26 cellular contexts compared by ENCODE assay signal in the genomic region with DNA sequence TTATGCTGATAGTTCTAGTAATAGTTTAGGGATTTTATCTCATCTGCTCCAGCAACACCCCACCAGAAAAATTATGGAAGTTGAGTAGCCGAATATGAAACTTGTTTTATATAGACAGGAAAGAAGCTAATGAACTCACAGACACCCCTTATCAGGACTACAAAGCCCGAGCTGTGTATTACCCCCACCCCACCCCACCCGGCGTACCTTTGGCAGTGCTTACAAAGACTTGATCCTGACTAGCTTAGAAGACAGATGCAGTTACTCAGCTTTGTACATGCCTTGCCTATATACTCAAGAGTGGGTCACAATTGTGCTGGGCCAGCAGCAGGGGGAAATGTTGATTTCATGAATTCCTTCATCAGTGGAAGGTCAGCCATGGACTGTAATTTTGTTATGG. TPM values are rescaled to one million over a fixed set of nuclear protein-coding genes. Genes with fewer than 3 reads are reported as not detected.
DNase-seq lines count a peak whose midpoint lies in the region; ATAC-seq and TF ChIP-seq lines count a peak whose summit lies in the region.
"Had no signal": no experiment of that assay in that cellular context is flagged by ENCODE, and none has a peak within 500 bp of the region (broad histone marks: within the 10 kb centered on the region; RNA-seq: fewer than 3 reads in every experiment).

No MANE protein-coding gene starts in this region.

- H3K4me3 ChIP-seq in fibroblast of villous mesenchyme (ENCODE audit: low read depth, low read length) (no peak overlapping the region), WERI-Rb-1 (ENCODE audit: low read depth, low read length) (no peak overlapping the region)
- H3K4me3 ChIP-seq: colonic mucosa, GM23338, psoas muscle had no signal

- H3K4me3 Mint-ChIP-seq in activated naive CD8-positive, alpha-beta T cell, result no peak overlapping the region
- no peak overlapping the region for H3K4me3 Mint-ChIP-seq in activated naive CD8-positive, alpha-beta T cell treated with anti-CD3 and anti-CD28 coated beads, Interleukin-2, amount 50 U/mL, for 24 hours
- H3K4me3 Mint-ChIP-seq in naive thymus-derived CD8-positive, alpha-beta T cell, result peak overlapping the region in 4 of 10 donors; percentile 14 to 37 (median 18)
- H3K4me3 Mint-ChIP-seq: activated CD4-positive, alpha-beta T cell treated with anti-CD3 and anti-CD28 coated beads, Interleukin-2, amount 10 ng/mL, durations not matched to agents 24 days and 14 days; effector memory CD8-positive, alpha-beta T cell; GM23338 had no signal

- H3K9me3 ChIP-seq in WERI-Rb-1 (ENCODE audit: severe bottlenecking), result no peaks in the 10 kb centered on the region
- H3K9me3 ChIP-seq: BE2C, colonic mucosa, psoas muscle had no signal

- POLR2A ChIA-PET in naive thymus-derived CD8-positive, alpha-beta T cell (lab: Charles Lee), result interaction anchor here (0.7 to 1.4 kb wide), 4 partner anchors 14 to 62 kb away, joined by 3 to 9 read pairs (median 3); no protein-coding TSS in a partner anchor

- H3K4me1 Mint-ChIP-seq in activated naive CD8-positive, alpha-beta T cell (ENCODE audit: low read depth), result peaks cover 42% of the 10 kb centered on the region
- H3K4me1 Mint-ChIP-seq in activated naive CD8-positive, alpha-beta T cell treated with anti-CD3 and anti-CD28 coated beads, Interleukin-2, amount 50 U/mL, for 24 hours, result peaks cover 21% of the 10 kb centered on the region
- H3K4me1 Mint-ChIP-seq in naive thymus-derived CD8-positive, alpha-beta T cell, result peaks cover 18 to 35% (median 31%) of the 10 kb centered on the region in 4 donors
- H3K4me1 Mint-ChIP-seq: GM23338 had no signal

- H3K27ac Mint-ChIP-seq in activated naive CD8-positive, alpha-beta T cell, result peak overlapping the region; percentile 41
- H3K27ac Mint-ChIP-seq in activated naive CD8-positive, alpha-beta T cell treated with anti-CD3 and anti-CD28 coated beads, Interleukin-2, amount 50 U/mL, for 24 hours, result no peak overlapping the region
- H3K27ac Mint-ChIP-seq in naive thymus-derived CD8-positive, alpha-beta T cell, result peak overlapping the region in 9 of 10 donors; percentile 38 to 86 (median 61)
- H3K27ac Mint-ChIP-seq: activated CD4-positive, alpha-beta T cell treated with anti-CD3 and anti-CD28 coated beads, Interleukin-2, amount 10 ng/mL, durations not matched to agents 24 days and 14 days; effector memory CD8-positive, alpha-beta T cell; GM23338 had no signal

- TF ChIP-seq CTCF in fibroblast of villous mesenchyme (IDR thresholded peaks at IDR 0.05; ENCODE audit: insufficient read depth, low read depth, low read length) (no peak), WERI-Rb-1 (IDR thresholded peaks at IDR 0.05; ENCODE audit: low read depth, low read length) (no peak)

- no peaks in the 10 kb centered on the region for H3K9me3 Mint-ChIP-seq in activated naive CD8-positive, alpha-beta T cell (ENCODE audit: low read depth)
- no peaks in the 10 kb centered on the region for H3K9me3 Mint-ChIP-seq in activated naive CD8-positive, alpha-beta T cell treated with anti-CD3 and anti-CD28 coated beads, Interleukin-2, amount 50 U/mL, for 24 hours
- H3K9me3 Mint-ChIP-seq in naive thymus-derived CD8-positive, alpha-beta T cell, result no peaks in the 10 kb centered on the region
- H3K9me3 Mint-ChIP-seq: activated CD4-positive, alpha-beta T cell treated with anti-CD3 and anti-CD28 coated beads, Interleukin-2, amount 10 ng/mL, durations not matched to agents 24 days and 14 days; effector memory CD8-positive, alpha-beta T cell; GM23338 had no signal

- no peaks in the 10 kb centered on the region for H3K36me3 ChIP-seq in WERI-Rb-1
- H3K36me3 ChIP-seq: brain microvascular endothelial cell, colonic mucosa had no signal

- no peaks in the 10 kb centered on the region for H3K27me3 Mint-ChIP-seq in activated naive CD8-positive, alpha-beta T cell
- H3K27me3 Mint-ChIP-seq in activated naive CD8-positive, alpha-beta T cell treated with anti-CD3 and anti-CD28 coated beads, Interleukin-2, amount 50 U/mL, for 24 hours, result no peaks in the 10 kb centered on the region
- no peaks in the 10 kb centered on the region for H3K27me3 Mint-ChIP-seq in naive thymus-derived CD8-positive, alpha-beta T cell
- H3K27me3 Mint-ChIP-seq: activated CD4-positive, alpha-beta T cell treated with anti-CD3 and anti-CD28 coated beads, Interleukin-2, amount 10 ng/mL, durations not matched to agents 24 days and 14 days; effector memory CD8-positive, alpha-beta T cell had no signal

- no peak overlapping the region for H3K27ac ChIP-seq in WERI-Rb-1
- H3K27ac ChIP-seq: brain microvascular endothelial cell, colonic mucosa, psoas muscle had no signal

- no peak for DNase-seq in activated naive CD8-positive, alpha-beta T cell treated with anti-CD3 and anti-CD28 coated beads, Interleukin-2, amount 50 U/mL, for 24 hours
- peak; percentile 9 for DNase-seq in fibroblast of villous mesenchyme (ENCODE audit: low read depth)
- no peak for DNase-seq in naive thymus-derived CD8-positive, alpha-beta T cell
- no peak for DNase-seq in hippocampal formation (lab: John Stamatoyannopoulos, UW)
- no peak for DNase-seq in WERI-Rb-1
- no peak for DNase-seq in NCI-H446 (lab: John Stamatoyannopoulos, UW)
- DNase-seq: activated CD4-positive, alpha-beta T cell treated with anti-CD3 and anti-CD28 coated beads, Interleukin-2, amount 10 ng/mL, durations not matched to agents 24 days and 14 days; BE2C; brain microvascular endothelial cell; colonic mucosa; effector memory CD8-positive, alpha-beta T cell; Kasumi-1; left cardiac atrium; NCI-H1092 treated with DMSO at 0.1 percent for 48 hours; NCI-H2029 treated with DMSO at 0.1 percent for 48 hours; NCI-H345; psoas muscle; Right ventricle myocardium superior; stimulated activated naive CD4-positive, alpha-beta T cell; T-helper 1 cell had no signal

- ATAC-seq in activated naive CD8-positive, alpha-beta T cell treated with anti-CD3 and anti-CD28 coated beads, Interleukin-2, amount 50 U/mL, for 24 hours, result no peak
- ATAC-seq in naive thymus-derived CD8-positive, alpha-beta T cell, result peak; percentile 58 to 67
- ATAC-seq in HG03196 (IDR thresholded peaks at IDR 0.05; ENCODE audit: unreplicated experiment), result no peak
- ATAC-seq: effector memory CD8-positive, alpha-beta T cell; psoas muscle had no signal

- H3K36me3 Mint-ChIP-seq in activated naive CD8-positive, alpha-beta T cell, result no peaks in the 10 kb centered on the region
- no peaks in the 10 kb centered on the region for H3K36me3 Mint-ChIP-seq in activated naive CD8-positive, alpha-beta T cell treated with anti-CD3 and anti-CD28 coated beads, Interleukin-2, amount 50 U/mL, for 24 hours (ENCODE audit: low read depth)
- H3K36me3 Mint-ChIP-seq in naive thymus-derived CD8-positive, alpha-beta T cell, result peaks cover 0 to 4% (median 3%) of the 10 kb centered on the region in 3 donors

- H3K27me3 ChIP-seq in WERI-Rb-1 (ENCODE audit: insufficient read depth, low read depth, severe bottlenecking), result no peaks in the 10 kb centered on the region
- H3K27me3 ChIP-seq: BE2C, brain microvascular endothelial cell, colonic mucosa had no signal

RNA-seq across cellular contexts. Expression of a gene that starts 22.4 kb away (rescaled TPM):
- under 0.01 TPM in 1 of 2 replicates, not detected in the other for total RNA-seq in fibroblast of villous mesenchyme
- under 1 TPM; 0.52 to 0.75 TPM for total RNA-seq in naive thymus-derived CD8-positive, alpha-beta T cell
- under 1 TPM; 0.12 to 0.50 (median 0.22) TPM for polyA plus RNA-seq in naive thymus-derived CD8-positive, alpha-beta T cell
- total RNA-seq: A172; activated CD4-positive, alpha-beta T cell treated with anti-CD3 and anti-CD28 coated beads, Interleukin-2, amount 10 ng/mL, durations not matched to agents 24 days and 14 days; colonic mucosa; Daoy; GM23338; left cardiac atrium; psoas muscle; Right ventricle myocardium superior; skeletal muscle tissue had no signal
- polyA plus RNA-seq: psoas muscle had no signal

RNA-seq across cellular contexts. Expression of a gene that starts 28.1 kb away (rescaled TPM):
- total RNA-seq in fibroblast of villous mesenchyme, result 61.5 and 62.6 TPM in 2 replicates
- total RNA-seq in naive thymus-derived CD8-positive, alpha-beta T cell, result 100 to 1,000 TPM; 118 to 120 TPM
- 1 to 10 TPM; 8.8 to 9.3 (median 8.9) TPM for polyA plus RNA-seq in naive thymus-derived CD8-positive, alpha-beta T cell

Comparison
In these comparisons a context has a peak if more than half of its experiments do, and no peak if none do; other contexts are left out.
1. ATAC-seq: peak in naive thymus-derived CD8-positive, alpha-beta T cell (2 of 2); none in activated naive CD8-positive, alpha-beta T cell treated with anti-CD3 and anti-CD28 coated beads, Interleukin-2, amount 50 U/mL, for 24 hours (single experiment) and HG03196 (single experiment).